7 cellular contexts compared by ENCODE assay signal in genomic region chr6:107047807-107048206, GRCh38.
"Had no signal": no experiment of that assay in that cellular context is flagged by ENCODE, and none has a peak within 500 bp of the region (broad histone marks: within the 10 kb centered on the region; RNA-seq: fewer than 3 reads in every experiment).

No MANE protein-coding gene starts in this region.

- H3K4me3 ChIP-seq: GM23248, HAP-1, K562 had no signal

- H3K9ac ChIP-seq: GM23248 had no signal

- DNase-seq: GM23248, GOT3, H7, IMR-90 had no signal

- H2AFZ ChIP-seq: GM23248 had no signal

- H3K27ac ChIP-seq: GM23248 had no signal

- ATAC-seq: HCT116, K562 had no signal

- H3K9me3 ChIP-seq: HAP-1 had no signal
